8 cellular contexts compared by ENCODE assay signal in genomic region chr12:76037130-76038105, GRCh38. TPM values are rescaled to one million over a fixed set of nuclear protein-coding genes. Genes with fewer than 3 reads are reported as not detected.
DNase-seq lines count a peak whose midpoint lies in the region; ATAC-seq and TF ChIP-seq lines count a peak whose summit lies in the region.

No MANE protein-coding gene starts in this region.

- peak; percentile 72 for ATAC-seq in GM18873 (IDR thresholded peaks at IDR 0.05; ENCODE audit: low FRiP score, unreplicated experiment)
- ATAC-seq in HG03066 (IDR thresholded peaks at IDR 0.05; ENCODE audit: low read depth, unreplicated experiment): peak; percentile 49
- ATAC-seq in natural killer cell: peak; percentile 74 to 87 (median 85)

- peak; percentile 72 to 79 (median 79) for TF ChIP-seq CTCF in esophagus muscularis mucosa (IDR thresholded peaks at IDR 0.05)
- peak; percentile 78 for TF ChIP-seq CTCF in natural killer cell (IDR thresholded peaks at IDR 0.05)

- H3K4me1 Mint-ChIP-seq in natural killer cell: peaks cover 8 to 12% of the 10 kb centered on the region in 2 donors

- H3K4me1 ChIP-seq in esophagus muscularis mucosa: peaks cover 0 to 21% (median 16%) of the 10 kb centered on the region in 4 donors

- no peak overlapping the region for H3K4me3 Mint-ChIP-seq in natural killer cell

- no peaks in the 10 kb centered on the region for H3K27me3 ChIP-seq in esophagus muscularis mucosa

- no peaks in the 10 kb centered on the region for H3K27me3 Mint-ChIP-seq in natural killer cell (ENCODE audit: low read depth in 2 of 2)

- TF ChIP-seq EP300 in esophagus muscularis mucosa (IDR thresholded peaks at IDR 0.05): no peak

- no peaks in the 10 kb centered on the region for H3K36me3 ChIP-seq in esophagus muscularis mucosa

- intact Hi-C loops in esophagus muscularis mucosa (cut with DNase I): loop anchor here (2.0 to 10.0 kb wide), 2 partner anchors 313 to 513 kb away; no protein-coding TSS in a partner anchor
- intact Hi-C loops in natural killer cell (cut with micrococcal nuclease): loop anchor here (1.0 to 2.0 kb wide), 2 partner anchors 221 to 510 kb away; no protein-coding TSS in a partner anchor

- H3K27ac Mint-ChIP-seq in natural killer cell: peak overlapping the region in 1 of 2 donors; percentile 21

- H3K9me3 ChIP-seq in esophagus muscularis mucosa: no peaks in the 10 kb centered on the region

- TF ChIP-seq POLR2A in esophagus muscularis mucosa (IDR thresholded peaks at IDR 0.05; ENCODE audit: low read depth): no peak

- 34% methylated on average over 13 of the region's 13 CpGs for WGBS in esophagus muscularis mucosa

- H3K4me3 ChIP-seq in esophagus muscularis mucosa: no peak overlapping the region

- no peaks in the 10 kb centered on the region for H3K36me3 Mint-ChIP-seq in natural killer cell

- no peak overlapping the region for H3K27ac ChIP-seq in esophagus muscularis mucosa (replicated peaks in 1 of 4)

- DNase-seq in Caki2 (ENCODE audit: low read depth) (peak; percentile 74), NCI-H2081 (lab: John Stamatoyannopoulos, UW) (peak; percentile 67 to 79), T-helper 2 cell (peak in 3 of 5 experiments; percentile 17 to 79 (median 51)), esophagus muscularis mucosa (ENCODE audit: extremely low spot score) (no peak), natural killer cell (no peak), ecto neural progenitor cell (ENCODE audit: low spot score) (no peak)

- H3K9me3 Mint-ChIP-seq in natural killer cell: no peaks in the 10 kb centered on the region

- in situ Hi-C loops in Caki2 (cut with HindIII; ENCODE audit: low pct_unique_long_range_greater_than_20kb, low sequenced_read_pairs): loop anchor here (25.0 kb wide), 1 partner anchor 500 kb away; no protein-coding TSS in a partner anchor

RNA-seq across cellular contexts. Expression of gene PHLDA1, which starts 5.8 kb away (rescaled TPM):
- total RNA-seq in Caki2 (2014; rRNA removed; shearing (Covaris generic); ENCODE audit: low replicate concordance): 18.8 and 36.5 TPM in 2 replicates
- total RNA-seq in esophagus muscularis mucosa (10 to 100 TPM in 1 of 4 donors, 1 to 10 TPM in 3; 5.0 to 25.3 (median 6.1) TPM), natural killer cell (10 to 100 TPM; 11.1 to 24.0 (median 19.1) TPM)

RNA-seq across cellular contexts. Expression of gene NAP1L1, which starts 47.1 kb away (rescaled TPM):
- 585 and 643 TPM in 2 replicates for total RNA-seq in Caki2 (2014; rRNA removed; shearing (Covaris generic); ENCODE audit: low replicate concordance)
- total RNA-seq in esophagus muscularis mucosa (100 to 1,000 TPM; 389 to 540 (median 445) TPM), natural killer cell (100 to 1,000 TPM; 264 to 431 (median 286) TPM)

Comparison
In these comparisons a context has a peak if more than half of its experiments do, and no peak if none do; other contexts are left out.
1. DNase-seq: peak in Caki2 (single experiment), NCI-H2081 (2 of 2) and T-helper 2 cell (3 of 5); none in esophagus muscularis mucosa (single experiment), natural killer cell (single experiment) and ecto neural progenitor cell (single experiment).
2. Peak in every context shown above with its lines, with median percentiles within 50 percentile points of each other: ATAC-seq.